In genomic region chr16:28375115-28375514, GRCh38 we compare ENCODE assay signal across 3 cellular contexts. TPM values are rescaled to one million over a fixed set of nuclear protein-coding genes. Genes with fewer than 3 reads are reported as not detected.
"Had no signal": no experiment of that assay in that cellular context is flagged by ENCODE, and none has a peak within 500 bp of the region (broad histone marks: within the 10 kb centered on the region; RNA-seq: fewer than 3 reads in every experiment).

No MANE protein-coding gene starts in this region.

RNA-seq across cellular contexts. Expression of gene NPIPB6, which starts 11.8 kb away (rescaled TPM):
- total RNA-seq: kidney epithelial cell, lung microvascular endothelial cell, mononuclear cell had no signal
